13 cellular contexts compared by ENCODE assay signal in genomic region chr19:3409346-3410064, GRCh38. TPM values are rescaled to one million over a fixed set of nuclear protein-coding genes. Genes with fewer than 3 reads are reported as not detected.
DNase-seq lines count a peak whose midpoint lies in the region; TF ChIP-seq lines count a peak whose summit lies in the region.
"Had no signal": no experiment of that assay in that cellular context is flagged by ENCODE, and none has a peak within 500 bp of the region (broad histone marks: within the 10 kb centered on the region; RNA-seq: fewer than 3 reads in every experiment).

No MANE protein-coding gene starts in this region.

- H3K9me3 ChIP-seq in hepatocyte (ENCODE audit: low read depth) (no peaks in the 10 kb centered on the region), skeletal muscle satellite cell (replicated peaks; ENCODE audit: low read length) (no peaks in the 10 kb centered on the region)

- peak overlapping the region; percentile 6 for H3K27ac ChIP-seq in adipose tissue (ENCODE audit: low read depth, low read length)
- peak overlapping the region; percentile 20 for H3K27ac ChIP-seq in hepatocyte

- H3K36me3 ChIP-seq in hepatocyte (replicated peaks; ENCODE audit: insufficient read depth, low read depth) = no peaks in the 10 kb centered on the region
- peaks cover 18% of the 10 kb centered on the region for H3K36me3 ChIP-seq in skeletal muscle satellite cell (ENCODE audit: insufficient read depth, low read length)

- no peaks in the 10 kb centered on the region for H3K27me3 ChIP-seq in hepatocyte
- no peaks in the 10 kb centered on the region for H3K27me3 ChIP-seq in skeletal muscle satellite cell (ENCODE audit: control insufficient read depth, insufficient read depth, low read length)

- peak overlapping the region; percentile 38 for H3K9ac ChIP-seq in skeletal muscle satellite cell (ENCODE audit: low read depth, low read length)

- no peak for TF ChIP-seq CTCF in hepatocyte (IDR thresholded peaks at IDR 0.05; ENCODE audit: poor library complexity)

- DNase-seq in DMS79 (lab: John Stamatoyannopoulos, UW) (peak; percentile 68), hepatocyte (ENCODE audit: low spot score) (peak; percentile 42), SKM-1 treated with dmso at 0.1 percent for 144 hours (lab: John Stamatoyannopoulos, UW; ENCODE audit: unreplicated experiment) (no peak), NCI-H526 (lab: John Stamatoyannopoulos, UW) (no peak), cerebellum (ENCODE audit: low spot score) (no peak)
- DNase-seq in activated CD4-positive, alpha-beta T cell treated with anti-CD3 and anti-CD28 coated beads, Interleukin-2, amount 50 U/mL, for 48 hours = no peak
- DNase-seq: activated CD8-positive, alpha-beta memory T cell treated with anti-CD3 and anti-CD28 coated beads for 24 hours; CD8-positive, alpha-beta memory T cell; erythroblast; NCI-H187 had no signal

- no peaks in the 10 kb centered on the region for H4K20me1 ChIP-seq in hepatocyte (ENCODE audit: insufficient read depth, poor library complexity, severe bottlenecking)

- 51 to 63% (median 63%) methylated on average over 30 of the region's 30 CpGs for WGBS in adipose tissue, 3 donors
- WGBS in hepatocyte (ENCODE audit: low lambda C conversion rate, missing lambda C conversion rate) = 75% methylated on average over 30 of the region's 30 CpGs

- peaks cover 6% of the 10 kb centered on the region for H3K79me2 ChIP-seq in hepatocyte

- no peaks in the 10 kb centered on the region for H3K9me2 ChIP-seq in hepatocyte (replicated peaks; ENCODE audit: insufficient read depth)

- peaks cover 12% of the 10 kb centered on the region for H3K4me1 ChIP-seq in hepatocyte (ENCODE audit: insufficient read depth)
- peaks cover 29% of the 10 kb centered on the region for H3K4me1 ChIP-seq in skeletal muscle satellite cell (ENCODE audit: control insufficient read depth, insufficient read depth, low read length)

- H3K4me2 ChIP-seq in hepatocyte = no peak overlapping the region
- peak overlapping the region; percentile 46 for H3K4me2 ChIP-seq in skeletal muscle satellite cell (ENCODE audit: low read length)
- H3K4me2 ChIP-seq: smooth muscle cell had no signal

- no peak overlapping the region for H2AFZ ChIP-seq in hepatocyte

- H3K4me3 ChIP-seq in hepatocyte (no peak overlapping the region), skeletal muscle satellite cell (ENCODE audit: low read length) (no peak overlapping the region)
- H3K4me3 ChIP-seq: smooth muscle cell had no signal

RNA-seq across cellular contexts. Expression of gene NFIC, which starts 43.1 kb away (rescaled TPM):
- polyA plus RNA-seq in adipose tissue (10 to 100 TPM; 57.8 to 87.3 (median 81.7) TPM), hepatocyte (20.9 and 30.5 TPM in 2 replicates)
- total RNA-seq in hepatocyte (7.1 and 7.8 TPM in 2 replicates), cerebellum (7.3 TPM)
- 72.1 and 73.3 TPM in 2 replicates for total RNA-seq in skeletal muscle satellite cell (2012; rRNA removed)

Comparison
In these comparisons a context has a peak if more than half of its experiments do, and no peak if none do; other contexts are left out.
1. DNase-seq: peak in DMS79 (single experiment) and hepatocyte (single experiment); none in SKM-1 treated with dmso at 0.1 percent for 144 hours (single experiment), activated CD4-positive, alpha-beta T cell treated with anti-CD3 and anti-CD28 coated beads, Interleukin-2, amount 50 U/mL, for 48 hours (0 of 2), NCI-H526 (0 of 2) and cerebellum (single experiment).